Comparison of ENCODE assay signal across 10 cellular contexts in genomic region chr5:91469517-91470165, GRCh38.
DNase-seq lines count a peak whose midpoint lies in the region; ATAC-seq and TF ChIP-seq lines count a peak whose summit lies in the region.
"Had no signal": no experiment of that assay in that cellular context is flagged by ENCODE, and none has a peak within 500 bp of the region (broad histone marks: within the 10 kb centered on the region; RNA-seq: fewer than 3 reads in every experiment).

No MANE protein-coding gene starts in this region.

- peak overlapping the region; percentile 24 for H3K4me3 Mint-ChIP-seq in activated naive CD8-positive, alpha-beta T cell
- H3K4me3 Mint-ChIP-seq: type B pancreatic cell had no signal

- H3K36me3 ChIP-seq in testis (ENCODE audit: low read depth, missing control alignments): no peaks in the 10 kb centered on the region

- no peaks in the 10 kb centered on the region for H3K9me3 ChIP-seq in testis

- H3K27ac ChIP-seq in layer of hippocampus (ENCODE audit: low read depth, low read length): peak overlapping the region; percentile 54
- H3K27ac ChIP-seq in testis: peak overlapping the region in 1 of 2 donors; percentile 31

- H3K27me3 ChIP-seq in layer of hippocampus (ENCODE audit: control insufficient read depth, insufficient read depth, low read length): no peaks in the 10 kb centered on the region
- H3K27me3 ChIP-seq in testis: no peaks in the 10 kb centered on the region

- DNase-seq in LHCN-M2 (ENCODE audit: low read depth) (peak; percentile 16), testis (peak; percentile 30), epidermal melanocyte (ENCODE audit: insufficient read length, low spot score) (no peak), HuH-7 (ENCODE audit: low spot score) (no peak), NCI-H1105 (lab: John Stamatoyannopoulos, UW) (no peak)
- DNase-seq: activated CD8-positive, alpha-beta memory T cell treated with anti-CD3 and anti-CD28 coated beads for 24 hours had no signal

- no peak for TF ChIP-seq POLR2A in testis (IDR thresholded peaks at IDR 0.05)

- no peak overlapping the region for H3K27ac Mint-ChIP-seq in activated naive CD8-positive, alpha-beta T cell
- H3K27ac Mint-ChIP-seq: type B pancreatic cell had no signal

- 37 to 43% methylated on average over 10 of the region's 10 CpGs for WGBS in testis, 2 donors

- no peak for TF ChIP-seq CTCF in testis (IDR thresholded peaks at IDR 0.05)

- intact Hi-C loops in testis (cut with DNase I; ENCODE audit: low total_unique reads): no loop called here

- no peaks in the 10 kb centered on the region for H3K36me3 Mint-ChIP-seq in activated naive CD8-positive, alpha-beta T cell
- H3K36me3 Mint-ChIP-seq: type B pancreatic cell had no signal

- H3K4me1 ChIP-seq in testis: no peaks in the 10 kb centered on the region

- no peaks in the 10 kb centered on the region for H3K9me3 Mint-ChIP-seq in activated naive CD8-positive, alpha-beta T cell (ENCODE audit: low read depth)
- H3K9me3 Mint-ChIP-seq: type B pancreatic cell had no signal

- no peaks in the 10 kb centered on the region for H3K27me3 Mint-ChIP-seq in activated naive CD8-positive, alpha-beta T cell
- H3K27me3 Mint-ChIP-seq: type B pancreatic cell had no signal

- ATAC-seq in HG03469 (IDR thresholded peaks at IDR 0.05; ENCODE audit: unreplicated experiment): no peak

- H3K4me1 Mint-ChIP-seq in activated naive CD8-positive, alpha-beta T cell (ENCODE audit: low read depth): peaks cover 16% of the 10 kb centered on the region

- no peak overlapping the region for H3K4me3 ChIP-seq in testis

Comparison
In these comparisons a context has a peak if more than half of its experiments do, and no peak if none do; other contexts are left out.
1. DNase-seq: peak in LHCN-M2 (single experiment) and testis (single experiment); none in epidermal melanocyte (single experiment), HuH-7 (single experiment) and NCI-H1105 (single experiment).